ENCODE assay signal across 1 cellular context in genomic region chr14:71621966-71622365, GRCh38.
TF ChIP-seq lines count a peak whose summit lies in the region.

No MANE protein-coding gene starts in this region.

TF ChIP-seq in IMR-90, 13 proteins besides CTCF, POLR2A, EP300 and RAD21 (continued from another document):
- TF ChIP-seq USF2 (IDR thresholded peaks at IDR 0.05; ENCODE audit: low read depth, low read length) (no peak), NFE2L2 (IDR thresholded peaks at IDR 0.05; ENCODE audit: low read depth, low read length) (no peak), RCOR1 (IDR thresholded peaks at IDR 0.05; ENCODE audit: insufficient replicate concordance, low read length) (no peak), SMC3 (IDR thresholded peaks at IDR 0.05; ENCODE audit: low read depth, low read length) (no peak), FOS (IDR thresholded peaks at IDR 0.05; ENCODE audit: low read depth, low read length) (no peak), CHD1 (IDR thresholded peaks at IDR 0.05; ENCODE audit: low read depth, low read length) (no peak)
